Comparison of ENCODE assay signal across 30 cellular contexts in genomic region chr3:65746848-65747247, GRCh38.
"Had no signal": no experiment of that assay in that cellular context is flagged by ENCODE, and none has a peak within 500 bp of the region (broad histone marks: within the 10 kb centered on the region; RNA-seq: fewer than 3 reads in every experiment).

No MANE protein-coding gene starts in this region.

- H3K36me3 Mint-ChIP-seq: mesothelial cell of epicardium; naive B cell; natural killer cell; neural progenitor cell; stimulated activated naive B cell treated with anti-CD40 and anti-IgM and Interleukin-4, amounts not matched to agents 10 μg/mL and 1 μg/mL and 100 μg/mL, for 72 hours had no signal

- H3K79me2 ChIP-seq: parathyroid adenoma had no signal

- FAIRE-seq: kidney had no signal

- H3K9me3 ChIP-seq: left lung, lower lobe of right lung, neutrophil, right atrium auricular region, right lobe of liver, stomach, testis, thyroid gland, transverse colon, upper lobe of left lung, vagina had no signal

- DNase-seq: hippocampal formation; kidney; left colon; left lung; lower lobe of right lung; mammary epithelial cell; mesenchymal stem cell; naive B cell; natural killer cell; nephron progenitor cell; occipital lobe; right lobe of liver; stimulated activated CD4-positive, alpha-beta T cell treated with anti-CD3 and anti-CD28 coated beads, Interleukin-12 subunit alpha, Interleukin-12 subunit beta, amount 100 ng/mL, for 4 hours; stimulated activated CD4-positive, alpha-beta T cell treated with anti-CD3 and anti-CD28 coated beads, Interleukin-15, amount 100 ng/mL, for 24 hours; stimulated activated CD4-positive, alpha-beta T cell treated with anti-CD3 and anti-CD28 coated beads, Interleukin-2, amount 100 ng/mL, for 24 hours; stimulated activated CD4-positive, alpha-beta T cell treated with anti-CD3 and anti-CD28 coated beads, Interleukin-4, amount 100 ng/mL, for 1 hour; stimulated activated naive B cell treated with anti-CD40 and anti-IgM and Interleukin-4, amounts not matched to agents 10 μg/mL and 1 μg/mL and 100 μg/mL, for 72 hours; stimulated activated naive CD8-positive, alpha-beta T cell treated with anti-CD3 and anti-CD28 coated beads, Interleukin-15, Interleukin-2, amounts not matched to agents 100 U/mL and 50 U/mL, for 24 hours; stomach; testis; thyroid gland; transverse colon; upper lobe of left lung had no signal

- H3K36me3 ChIP-seq: left lung, lower lobe of right lung, neural progenitor cell, neutrophil, right atrium auricular region, right lobe of liver, stomach, thyroid gland, transverse colon, upper lobe of left lung, vagina had no signal

- H3K27me3 ChIP-seq: left lung, neural progenitor cell, neutrophil, right atrium auricular region, right lobe of liver, stomach, testis, thyroid gland, transverse colon, upper lobe of left lung, vagina had no signal

- H2AFZ ChIP-seq: neural progenitor cell, parathyroid adenoma had no signal

- H3K9me3 Mint-ChIP-seq: mesothelial cell of epicardium; naive B cell; natural killer cell; nephron progenitor cell; neural progenitor cell; stimulated activated naive B cell treated with anti-CD40 and anti-IgM and Interleukin-4, amounts not matched to agents 10 μg/mL and 1 μg/mL and 100 μg/mL, for 72 hours had no signal

- H3K27ac ChIP-seq: left lung, lower lobe of right lung, neural progenitor cell, neutrophil, parathyroid adenoma, right atrium auricular region, right lobe of liver, skin epidermis, stomach, testis, thyroid gland, transverse colon, upper lobe of left lung, vagina had no signal

- H3K27ac Mint-ChIP-seq: mesothelial cell of epicardium; natural killer cell; nephron progenitor cell; neural progenitor cell; stimulated activated naive B cell treated with anti-CD40 and anti-IgM and Interleukin-4, amounts not matched to agents 10 μg/mL and 1 μg/mL and 100 μg/mL, for 72 hours had no signal

- ATAC-seq: left colon; left lung; lower lobe of right lung; natural killer cell; right lobe of liver; stimulated activated naive B cell treated with anti-CD40 and anti-IgM and Interleukin-4, amounts not matched to agents 10 μg/mL and 1 μg/mL and 100 μg/mL, for 72 hours; stimulated activated naive CD8-positive, alpha-beta T cell treated with anti-CD3 and anti-CD28 coated beads, Interleukin-15, Interleukin-2, amounts not matched to agents 100 U/mL and 50 U/mL, for 24 hours had no signal

- H3K27me3 Mint-ChIP-seq: naive B cell had no signal

- H3K4me3 ChIP-seq: left lung, lower lobe of right lung, neural progenitor cell, right atrium auricular region, right lobe of liver, skin epidermis, stomach, testis, thyroid gland, transverse colon, upper lobe of left lung, vagina had no signal

- H3K4me1 ChIP-seq: left lung, lower lobe of right lung, right atrium auricular region, right lobe of liver, stomach, testis, thyroid gland, transverse colon, upper lobe of left lung, vagina had no signal

- H3K9ac ChIP-seq: neural progenitor cell, parathyroid adenoma had no signal

- H3K4me2 ChIP-seq: neural progenitor cell had no signal

- H3K4me1 Mint-ChIP-seq: mesothelial cell of epicardium; naive B cell; natural killer cell; stimulated activated naive B cell treated with anti-CD40 and anti-IgM and Interleukin-4, amounts not matched to agents 10 μg/mL and 1 μg/mL and 100 μg/mL, for 72 hours had no signal

- H3K4me3 Mint-ChIP-seq: mesothelial cell of epicardium; naive B cell; natural killer cell; nephron progenitor cell; neural progenitor cell; stimulated activated naive B cell treated with anti-CD40 and anti-IgM and Interleukin-4, amounts not matched to agents 10 μg/mL and 1 μg/mL and 100 μg/mL, for 72 hours had no signal
